In genomic region chr9:79565245-79565644, GRCh38 we compare ENCODE assay signal across 10 cellular contexts. TPM values are rescaled to one million over a fixed set of nuclear protein-coding genes. Genes with fewer than 3 reads are reported as not detected.
DNase-seq lines count a peak whose midpoint lies in the region; ATAC-seq, FAIRE-seq and TF ChIP-seq lines count a peak whose summit lies in the region.
"Had no signal": no experiment of that assay in that cellular context is flagged by ENCODE, and none has a peak within 500 bp of the region (broad histone marks: within the 10 kb centered on the region; RNA-seq: fewer than 3 reads in every experiment).

No MANE protein-coding gene starts in this region.

- 66% methylated on average over 2 of the region's 2 CpGs for WGBS in prostate gland

- TF ChIP-seq CTCF in GM12864 (IDR thresholded peaks at IDR 0.05; ENCODE audit: low read depth, low read length, missing control alignments): no peak
- TF ChIP-seq CTCF in BE2C (IDR thresholded peaks at IDR 0.05; ENCODE audit: low read depth, low read length): no peak
- TF ChIP-seq CTCF in prostate gland (IDR thresholded peaks at IDR 0.05): no peak

- FAIRE-seq in RCC 7860 (lab: Jason Lieb, UNC): no peak

- H3K4me3 ChIP-seq in GM12864 (ENCODE audit: low read depth, low read length) (no peak overlapping the region), BE2C (ENCODE audit: low read depth, low read length) (no peak overlapping the region), prostate gland (no peak overlapping the region)

- DNase-seq in GM12864 (ENCODE audit: low read depth) (peak; percentile 67), RKO (ENCODE audit: low spot score) (peak; percentile 25), BE2C (no peak), prostate gland (ENCODE audit: low spot score) (no peak), RCC 7860 (ENCODE audit: low spot score) (no peak), substantia nigra (lab: John Stamatoyannopoulos, UW) (no peak)
- DNase-seq: GDM1, NCI-H524 had no signal

- intact Hi-C loops in prostate gland (cut with DNase I): no loop called here

- no peaks in the 10 kb centered on the region for H3K9me3 ChIP-seq in BE2C
- H3K9me3 ChIP-seq in prostate gland: no peaks in the 10 kb centered on the region

- no peak overlapping the region for H3K27ac ChIP-seq in prostate gland
- H3K27ac ChIP-seq in substantia nigra (ENCODE audit: low read depth, low read length, poor library complexity, severe bottlenecking): no peak overlapping the region

- TF ChIP-seq POLR2A in prostate gland (IDR thresholded peaks at IDR 0.05): no peak

- ATAC-seq in GM19372 (IDR thresholded peaks at IDR 0.05; ENCODE audit: low read depth, unreplicated experiment) (peak; percentile 79), HG03064 (IDR thresholded peaks at IDR 0.05; ENCODE audit: low read depth, unreplicated experiment) (peak; percentile 97)

- H3K27me3 ChIP-seq in BE2C: peaks cover 5% of the 10 kb centered on the region; the same call in 1 of the 2 replicates
- H3K27me3 ChIP-seq in prostate gland (replicated peaks; ENCODE audit: insufficient read depth): no peaks in the 10 kb centered on the region

- H3K4me1 ChIP-seq in BE2C: peaks cover 13% of the 10 kb centered on the region
- H3K4me1 ChIP-seq in prostate gland (replicated peaks): no peaks in the 10 kb centered on the region

- H3K36me3 ChIP-seq in BE2C: no peaks in the 10 kb centered on the region
- H3K36me3 ChIP-seq in prostate gland: no peaks in the 10 kb centered on the region

RNA-seq across cellular contexts. Expression of gene TLE4, which starts 6.5 kb away (rescaled TPM):
- polyA plus RNA-seq in BE2C (2012; ENCODE audit: insufficient read depth, insufficient read length, low read depth): 70.2 TPM
- total RNA-seq in prostate gland: 100 to 1,000 TPM in 1 of 2 donors, 1 to 10 TPM in 1; 9.7 to 130 TPM

Comparison
In these comparisons a context has a peak if more than half of its experiments do, and no peak if none do; other contexts are left out.
1. DNase-seq: peak in GM12864 (single experiment) and RKO (single experiment); none in BE2C (single experiment), prostate gland (single experiment), RCC 7860 (single experiment) and substantia nigra (0 of 49).